Comparison of ENCODE assay signal across 29 cellular contexts in the genomic region with DNA sequence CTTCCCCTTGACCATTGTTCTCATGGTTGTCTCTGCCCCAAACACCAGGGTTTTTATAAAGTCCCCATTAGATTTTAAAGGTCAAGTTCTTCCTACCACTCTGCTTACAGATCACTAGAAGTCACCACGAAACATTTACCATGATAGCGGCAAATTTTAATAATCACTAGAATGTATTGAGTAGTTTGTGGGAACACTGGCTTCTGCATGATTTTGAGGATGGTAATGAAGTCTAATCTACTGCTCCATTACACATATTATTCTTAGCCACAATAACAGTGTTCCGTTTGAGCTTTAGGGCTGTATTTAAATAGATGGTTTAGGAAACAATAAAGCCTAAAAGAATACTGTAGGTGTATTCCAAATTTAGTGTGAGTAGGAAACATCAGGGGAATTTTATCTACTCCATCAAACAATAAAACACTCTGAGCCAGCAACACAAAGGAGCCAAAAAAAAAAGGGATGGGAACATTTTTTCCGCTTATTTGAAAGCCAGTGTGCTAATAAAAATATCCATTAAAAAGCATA. TPM values are rescaled to one million over a fixed set of nuclear protein-coding genes. Genes with fewer than 3 reads are reported as not detected.
A peak's percentile ranks its signal among the peaks of the same experiment; 100 is the strongest.
DNase-seq lines count a peak whose midpoint lies in the region; ATAC-seq and TF ChIP-seq lines count a peak whose summit lies in the region.
"Had no signal": no experiment of that assay in that cellular context is flagged by ENCODE, and none has a peak within 500 bp of the region (broad histone marks: within the 10 kb centered on the region; RNA-seq: fewer than 3 reads in every experiment).

No MANE protein-coding gene starts in this region.

- no peak overlapping the region for H3K4me3 Mint-ChIP-seq in activated T-cell treated with anti-CD3 and anti-CD28 coated beads, Interleukin-2, amount 50 U/mL, for 24 hours
- H3K4me3 Mint-ChIP-seq in activated T-cell treated with anti-CD3 and anti-CD28 coated beads, Interleukin-2, amount 50 U/mL, for 72 hours = peak overlapping the region in 1 of 2 donors; percentile 12
- H3K4me3 Mint-ChIP-seq in natural killer cell = no peak overlapping the region
- H3K4me3 Mint-ChIP-seq in natural killer cell treated with Interleukin-12 subunit alpha and Interleukin-12 subunit beta and Interleukin-15 and Interleukin-18, amount 100 ng/mL, for 72 hours = no peak overlapping the region
- H3K4me3 Mint-ChIP-seq: CD14-positive monocyte had no signal

- H3K4me1 Mint-ChIP-seq in activated T-cell treated with anti-CD3 and anti-CD28 coated beads, Interleukin-2, amount 50 U/mL, for 24 hours (ENCODE audit: low read depth) = peaks cover 74% of the 10 kb centered on the region
- H3K4me1 Mint-ChIP-seq in activated T-cell treated with anti-CD3 and anti-CD28 coated beads, Interleukin-2, amount 50 U/mL, for 72 hours (ENCODE audit: low read depth) = peaks cover 50% of the 10 kb centered on the region
- H3K4me1 Mint-ChIP-seq in natural killer cell = peaks cover 77 to 84% of the 10 kb centered on the region in 2 donors
- H3K4me1 Mint-ChIP-seq in natural killer cell treated with Interleukin-12 subunit alpha and Interleukin-12 subunit beta and Interleukin-15 and Interleukin-18, amount 100 ng/mL, for 72 hours (ENCODE audit: low read depth in 2 of 2) = peaks cover 37 to 54% of the 10 kb centered on the region in 2 donors
- H3K4me1 Mint-ChIP-seq: CD14-positive monocyte had no signal

- DNase-seq in activated T-cell treated with anti-CD3 and anti-CD28 coated beads, Interleukin-2, amount 50 U/mL, for 24 hours = no peak
- DNase-seq in activated T-cell treated with anti-CD3 and anti-CD28 coated beads, Interleukin-2, amount 50 U/mL, for 72 hours = no peak
- no peak for DNase-seq in natural killer cell
- DNase-seq in natural killer cell treated with Interleukin-12 subunit alpha and Interleukin-12 subunit beta and Interleukin-15 and Interleukin-18, amount 100 ng/mL, for 72 hours (ENCODE audit: low spot score) = no peak
- DNase-seq in fibroblast of the aortic adventitia (ENCODE audit: low read depth) = peak; percentile 41
- no peak for DNase-seq in amniotic stem cell (lab: John Stamatoyannopoulos, UW)
- no peak for DNase-seq in GM03348 (ENCODE audit: low spot score)
- DNase-seq: 8988T, ACHN, BE2C, Calu3, DMS79 treated with DMSO at 0.1 percent for 48 hours, GF-D8, GM23248, H7, Karpas-422, NCI-H1092, NCI-H1417 treated with DMSO at 0.1 percent for 48 hours, NCI-H1694 treated with DMSO at 0.1 percent for 48 hours, NCI-H2081 treated with DMSO at 0.1 percent for 48 hours, NCI-H2171, NCI-H226, NCI-H510A, NCI-H69, RPMI8226, SHP77 had no signal

- H3K36me3 Mint-ChIP-seq in activated T-cell treated with anti-CD3 and anti-CD28 coated beads, Interleukin-2, amount 50 U/mL, for 24 hours (ENCODE audit: low read depth) = peaks cover 21% of the 10 kb centered on the region
- H3K36me3 Mint-ChIP-seq in activated T-cell treated with anti-CD3 and anti-CD28 coated beads, Interleukin-2, amount 50 U/mL, for 72 hours (ENCODE audit: insufficient read depth in 2 of 2) = peaks cover 2 to 12% of the 10 kb centered on the region in 2 donors
- H3K36me3 Mint-ChIP-seq in natural killer cell = no peaks in the 10 kb centered on the region
- no peaks in the 10 kb centered on the region for H3K36me3 Mint-ChIP-seq in natural killer cell treated with Interleukin-12 subunit alpha and Interleukin-12 subunit beta and Interleukin-15 and Interleukin-18, amount 100 ng/mL, for 72 hours
- H3K36me3 Mint-ChIP-seq: CD14-positive monocyte had no signal

- H3K27me3 Mint-ChIP-seq in activated T-cell treated with anti-CD3 and anti-CD28 coated beads, Interleukin-2, amount 50 U/mL, for 24 hours = no peaks in the 10 kb centered on the region
- no peaks in the 10 kb centered on the region for H3K27me3 Mint-ChIP-seq in activated T-cell treated with anti-CD3 and anti-CD28 coated beads, Interleukin-2, amount 50 U/mL, for 72 hours (ENCODE audit: low read depth)
- H3K27me3 Mint-ChIP-seq in natural killer cell (ENCODE audit: low read depth in 2 of 2) = no peaks in the 10 kb centered on the region
- no peaks in the 10 kb centered on the region for H3K27me3 Mint-ChIP-seq in natural killer cell treated with Interleukin-12 subunit alpha and Interleukin-12 subunit beta and Interleukin-15 and Interleukin-18, amount 100 ng/mL, for 72 hours

- intact Hi-C loops in natural killer cell (cut with micrococcal nuclease) = no loop called here

- TF ChIP-seq CTCF in natural killer cell (IDR thresholded peaks at IDR 0.05) (no peak), fibroblast of the aortic adventitia (IDR thresholded peaks at IDR 0.05; ENCODE audit: insufficient read depth, low read length) (no peak)

- H3K27ac Mint-ChIP-seq in activated T-cell treated with anti-CD3 and anti-CD28 coated beads, Interleukin-2, amount 50 U/mL, for 24 hours = peak overlapping the region; percentile 39
- no peak overlapping the region for H3K27ac Mint-ChIP-seq in activated T-cell treated with anti-CD3 and anti-CD28 coated beads, Interleukin-2, amount 50 U/mL, for 72 hours
- H3K27ac Mint-ChIP-seq in natural killer cell = peak overlapping the region; percentile 43 to 52
- H3K27ac Mint-ChIP-seq in natural killer cell treated with Interleukin-12 subunit alpha and Interleukin-12 subunit beta and Interleukin-15 and Interleukin-18, amount 100 ng/mL, for 72 hours = peak overlapping the region in 1 of 2 donors; percentile 17
- H3K27ac Mint-ChIP-seq: CD14-positive monocyte had no signal

- no peak for ATAC-seq in activated T-cell treated with anti-CD3 and anti-CD28 coated beads, Interleukin-2, amount 50 U/mL, for 72 hours (replicated peaks in 1 of 2)
- ATAC-seq in natural killer cell (no peak), GM18868 (IDR thresholded peaks at IDR 0.05; ENCODE audit: unreplicated experiment) (no peak)
- ATAC-seq in natural killer cell treated with Interleukin-12 subunit alpha and Interleukin-12 subunit beta and Interleukin-15 and Interleukin-18, amount 100 ng/mL, for 72 hours = no peak
- ATAC-seq: HepG2 had no signal

- no peak overlapping the region for H3K4me3 ChIP-seq in fibroblast of the aortic adventitia (ENCODE audit: low read depth, low read length)
- H3K4me3 ChIP-seq: GM23248 had no signal

- peaks cover 3% of the 10 kb centered on the region for H3K9me3 Mint-ChIP-seq in activated T-cell treated with anti-CD3 and anti-CD28 coated beads, Interleukin-2, amount 50 U/mL, for 24 hours
- H3K9me3 Mint-ChIP-seq in activated T-cell treated with anti-CD3 and anti-CD28 coated beads, Interleukin-2, amount 50 U/mL, for 72 hours = peaks cover 0 to 1% of the 10 kb centered on the region in 2 donors
- no peaks in the 10 kb centered on the region for H3K9me3 Mint-ChIP-seq in natural killer cell
- H3K9me3 Mint-ChIP-seq in natural killer cell treated with Interleukin-12 subunit alpha and Interleukin-12 subunit beta and Interleukin-15 and Interleukin-18, amount 100 ng/mL, for 72 hours = no peaks in the 10 kb centered on the region

RNA-seq across cellular contexts. Expression of a gene that starts 49.8 kb away (rescaled TPM):
- total RNA-seq in activated T-cell treated with anti-CD3 and anti-CD28 coated beads, Interleukin-2, amount 50 U/mL, for 72 hours = 10 to 100 TPM; 32.0 to 42.1 TPM
- 100 to 1,000 TPM; 104 to 119 (median 108) TPM for total RNA-seq in natural killer cell
- total RNA-seq in natural killer cell treated with Interleukin-12 subunit alpha and Interleukin-12 subunit beta and Interleukin-15 and Interleukin-18, amount 100 ng/mL, for 72 hours = 10 to 100 TPM; 11.5 to 16.0 TPM
- 10.6 and 28.7 TPM in 2 replicates for total RNA-seq in fibroblast of the aortic adventitia (ENCODE audit: low replicate concordance)
